Comparison of ENCODE assay signal across 26 cellular contexts in the genomic region with DNA sequence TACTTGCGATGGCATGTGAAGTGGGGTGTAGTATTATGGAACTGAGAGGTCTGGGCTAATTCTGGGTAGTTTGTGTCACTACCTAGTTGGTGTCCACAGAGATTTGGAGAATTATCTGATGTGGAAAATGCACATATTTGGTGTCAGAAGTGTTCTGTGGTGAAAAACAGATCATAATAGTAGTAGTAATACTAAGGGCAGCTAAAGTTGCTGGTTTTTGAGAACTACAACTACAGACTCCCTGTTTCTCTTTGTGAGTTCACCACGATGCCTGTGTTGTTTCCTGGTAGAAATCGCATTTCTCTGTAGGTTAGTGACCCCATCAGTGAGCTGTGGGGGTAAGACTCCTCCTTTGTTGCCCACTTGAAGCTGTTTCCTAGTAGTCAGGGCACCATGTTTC.
"Had no signal": no experiment of that assay in that cellular context is flagged by ENCODE, and none has a peak within 500 bp of the region (broad histone marks: within the 10 kb centered on the region; RNA-seq: fewer than 3 reads in every experiment).

No MANE protein-coding gene starts in this region.

- H3K27me3 ChIP-seq: cardiac muscle cell, SJCRH30 had no signal

- H3K4me3 Mint-ChIP-seq: activated CD4-positive, alpha-beta memory T cell treated with anti-CD3 and anti-CD28 coated beads for 36 hours; activated T-cell treated with anti-CD3 and anti-CD28 coated beads, Interleukin-2, amount 50 U/mL, for 72 hours; central memory CD8-positive, alpha-beta T cell; T-helper 1 cell treated with Interleukin-12 subunit alpha and Interleukin-12 subunit beta and Interleukin-4 antibody, amounts not matched to agents 30 μg/mL and 1 μg/mL, for 36 hours; T-helper 2 cell treated with Interferon-gamma antibody and Interleukin-4, amounts not matched to agents 5 μg/mL and 100 μg/mL, for 36 hours had no signal

- H3K4me1 Mint-ChIP-seq: central memory CD8-positive, alpha-beta T cell had no signal

- H3K27ac Mint-ChIP-seq: activated CD4-positive, alpha-beta memory T cell treated with anti-CD3 and anti-CD28 coated beads for 36 hours; activated naive CD4-positive, alpha-beta T cell treated with anti-CD3 and anti-CD28 coated beads, Interleukin-2, amount 50 U/mL, for 72 hours; activated T-cell treated with anti-CD3 and anti-CD28 coated beads, Interleukin-2, amount 50 U/mL, for 72 hours; activated T-helper 2 cell treated with anti-CD3 and anti-CD28 coated beads, Interferon-gamma antibody, Interleukin-2, Interleukin-4, amounts not matched to agents 10 μg/mL and 5 μg/mL and 100 μg/mL, durations not matched to agents 14 hours and 24 hours and 36 hours; T-helper 1 cell treated with Interleukin-12 subunit alpha and Interleukin-12 subunit beta and Interleukin-4 antibody, amounts not matched to agents 30 μg/mL and 1 μg/mL, for 36 hours; T-helper 2 cell treated with Interferon-gamma antibody and Interleukin-4, amounts not matched to agents 5 μg/mL and 100 μg/mL, for 36 hours had no signal

- H3K9me3 ChIP-seq: SJCRH30 had no signal

- H3K27me3 Mint-ChIP-seq: activated CD4-positive, alpha-beta memory T cell treated with anti-CD3 and anti-CD28 coated beads for 36 hours; central memory CD8-positive, alpha-beta T cell had no signal

- H3K9me3 Mint-ChIP-seq: activated CD4-positive, alpha-beta memory T cell treated with anti-CD3 and anti-CD28 coated beads for 36 hours; activated naive CD4-positive, alpha-beta T cell treated with anti-CD3 and anti-CD28 coated beads, Interleukin-2, amount 50 U/mL, for 72 hours; activated T-cell treated with anti-CD3 and anti-CD28 coated beads, Interleukin-2, amount 50 U/mL, for 72 hours; activated T-helper 2 cell treated with anti-CD3 and anti-CD28 coated beads, Interferon-gamma antibody, Interleukin-2, Interleukin-4, amounts not matched to agents 10 μg/mL and 5 μg/mL and 100 μg/mL, durations not matched to agents 14 hours and 24 hours and 36 hours; central memory CD8-positive, alpha-beta T cell; T-helper 1 cell treated with Interleukin-12 subunit alpha and Interleukin-12 subunit beta and Interleukin-4 antibody, amounts not matched to agents 30 μg/mL and 1 μg/mL, for 36 hours; T-helper 2 cell treated with Interferon-gamma antibody and Interleukin-4, amounts not matched to agents 5 μg/mL and 100 μg/mL, for 36 hours had no signal

- DNase-seq: activated CD4-positive, alpha-beta memory T cell treated with anti-CD3 and anti-CD28 coated beads for 36 hours; activated CD4-positive, alpha-beta T cell treated with anti-CD3 and anti-CD28 coated beads, Interleukin-2, amount 50 U/mL, for 1 hour; activated gamma-delta T cell; activated naive CD4-positive, alpha-beta T cell treated with Interleukin-2 at 50 U/mL for 16 hours; activated T-cell treated with anti-CD3 and anti-CD28 coated beads, Interleukin-2, amount 50 U/mL, for 1 hour; activated T-cell treated with anti-CD3 and anti-CD28 coated beads, Interleukin-2, amount 50 U/mL, for 72 hours; amniotic stem cell; aorta; NCI-H1105; NCI-H1417 treated with DMSO at 0.1 percent for 48 hours; NCI-H187 treated with DMSO at 0.1 percent for 48 hours; NCI-H2081 treated with DMSO at 0.1 percent for 48 hours; NCI-H345; NCI-H524 treated with DMSO at 0.1 percent for 48 hours; NCI-H748 treated with DMSO at 0.1 percent for 48 hours; Right ventricle myocardium superior; SJCRH30 had no signal

- ATAC-seq: activated T-cell treated with anti-CD3 and anti-CD28 coated beads, Interleukin-2, amount 50 U/mL, for 72 hours; K562 had no signal

- H3K4me3 ChIP-seq: cardiac muscle cell, K562, SJCRH30, SK-N-MC had no signal

- H3K4me1 ChIP-seq: SJCRH30 had no signal

- H3K36me3 ChIP-seq: cardiac muscle cell, SJCRH30 had no signal

- H3K36me3 Mint-ChIP-seq: activated naive CD4-positive, alpha-beta T cell treated with anti-CD3 and anti-CD28 coated beads, Interleukin-2, amount 50 U/mL, for 72 hours had no signal

- H3K27ac ChIP-seq: cardiac muscle cell, SJCRH30, SK-N-MC had no signal

- FAIRE-seq: K562, TTC549 had no signal
